ENCODE assay signal across 8 cellular contexts in genomic region chr20:290081-290831, GRCh38. TPM values are rescaled to one million over a fixed set of nuclear protein-coding genes. Genes with fewer than 3 reads are reported as not detected.
DNase-seq lines count a peak whose midpoint lies in the region; ATAC-seq and TF ChIP-seq lines count a peak whose summit lies in the region.

Gene C20orf96, minus strand, starts transcription at chr20:290750. Its CDS starts 140 bp downstream, at chr20:290610.

- no peaks in the 10 kb centered on the region for H3K27me3 ChIP-seq in PC-9 (ENCODE audit: insufficient read depth, low read depth)
- H3K27me3 ChIP-seq in esophagus muscularis mucosa = no peaks in the 10 kb centered on the region

- POLR2A ChIA-PET in PC-9 (lab: Charles Lee; ENCODE audit: unreplicated experiment) = no interaction called here

- H3K4me1 ChIP-seq in PC-9 (replicated peaks; ENCODE audit: insufficient read depth) (peaks cover 7% of the 10 kb centered on the region), esophagus muscularis mucosa (peaks cover 9 to 23% (median 19%) of the 10 kb centered on the region in 4 donors)

- intact Hi-C loops in PC-9 (cut with micrococcal nuclease; ENCODE audit: unreplicated experiment) = loop anchor here (1.0 kb wide), 2 partner anchors 8 to 34 kb away; no protein-coding TSS in a partner anchor
- intact Hi-C loops in esophagus muscularis mucosa (cut with DNase I) = no loop called here

- H3K9me3 ChIP-seq in PC-9 (ENCODE audit: insufficient read depth, low read depth) (no peaks in the 10 kb centered on the region), esophagus muscularis mucosa (no peaks in the 10 kb centered on the region)

- no peak within 1 kb of the TSS for H3K27ac Mint-ChIP-seq in activated T-cell treated with anti-CD3 and anti-CD28 coated beads, Interleukin-2, amount 50 U/mL, for 24 hours

- peaks cover 4% of the 10 kb centered on the region for H3K36me3 Mint-ChIP-seq in activated T-cell treated with anti-CD3 and anti-CD28 coated beads, Interleukin-2, amount 50 U/mL, for 24 hours (ENCODE audit: low read depth)

- H3K4me1 Mint-ChIP-seq in activated T-cell treated with anti-CD3 and anti-CD28 coated beads, Interleukin-2, amount 50 U/mL, for 24 hours (ENCODE audit: low read depth) = peaks cover 13% of the 10 kb centered on the region

- peak; percentile 87 for ATAC-seq in GM21529 (IDR thresholded peaks at IDR 0.05; ENCODE audit: unreplicated experiment)

- TF ChIP-seq CTCF in PC-9 (conservative IDR thresholded peaks at IDR 0.05) (peak; percentile 58; the same call in 1 of the 2 replicates), esophagus muscularis mucosa (IDR thresholded peaks at IDR 0.05) (peak; percentile 24 to 62 (median 26))

- H3K36me3 ChIP-seq in PC-9 (ENCODE audit: low read depth) = no peaks in the 10 kb centered on the region
- H3K36me3 ChIP-seq in esophagus muscularis mucosa = no peaks in the 10 kb centered on the region

- no peak for TF ChIP-seq POLR2A in esophagus muscularis mucosa (IDR thresholded peaks at IDR 0.05; ENCODE audit: low read depth)

- no peaks in the 10 kb centered on the region for H3K79me2 ChIP-seq in PC-9 (ENCODE audit: low read depth)

- BruUV-seq in PC-9 (replicated peaks; lab: Mats Ljungman, UMichigan) = TSS peak; percentile 57

- peak within 1 kb of the TSS; percentile 91 for H3K4me2 ChIP-seq in PC-9

- H3K27ac ChIP-seq in PC-9 (peak within 1 kb of the TSS; percentile 53), esophagus muscularis mucosa (replicated peaks in 1 of 4) (peak within 1 kb of the TSS; percentile 74 to 84 (median 79))

- 2% methylated on average over 43 of the region's 43 CpGs for WGBS in esophagus muscularis mucosa

- H3K9me3 Mint-ChIP-seq in activated T-cell treated with anti-CD3 and anti-CD28 coated beads, Interleukin-2, amount 50 U/mL, for 24 hours = no peaks in the 10 kb centered on the region

- no peaks in the 10 kb centered on the region for H3K9me2 ChIP-seq in PC-9 (ENCODE audit: insufficient read depth)

- peaks cover 2% of the 10 kb centered on the region; the same call in 1 of the 2 replicates for H3F3A ChIP-seq in PC-9 (ENCODE audit: insufficient read depth, low read depth)

- peak within 1 kb of the TSS; percentile 96 for H3K4me3 ChIP-seq in Jurkat, Clone E6-1 (ENCODE audit: low read length)
- H3K4me3 ChIP-seq in PC-9 (peak within 1 kb of the TSS; percentile 96), esophagus muscularis mucosa (peak within 1 kb of the TSS; percentile 63 to 67 (median 65))

- H2AFZ ChIP-seq in PC-9 = peak within 1 kb of the TSS; percentile 98

- no peaks in the 10 kb centered on the region for H4K20me1 ChIP-seq in PC-9 (ENCODE audit: insufficient read depth)

- no peaks in the 10 kb centered on the region for H3K27me3 Mint-ChIP-seq in activated T-cell treated with anti-CD3 and anti-CD28 coated beads, Interleukin-2, amount 50 U/mL, for 24 hours

- DNase-seq in DMS153 treated with DMSO at 0.1 percent for 48 hours (lab: John Stamatoyannopoulos, UW; ENCODE audit: unreplicated experiment) (peak; percentile 92), PC-9 (peak; percentile 90 to 93), esophagus muscularis mucosa (ENCODE audit: extremely low spot score) (peak; percentile 97), myocyte (ENCODE audit: low read depth) (peak; percentile 97)
- peak; percentile 90 for DNase-seq in Jurkat, Clone E6-1 (ENCODE audit: low read depth, low spot score)
- DNase-seq in activated T-cell treated with anti-CD3 and anti-CD28 coated beads, Interleukin-2, amount 50 U/mL, for 24 hours = peak; percentile 88
- peak; percentile 72 to 80 for DNase-seq in stimulated activated CD8-positive, alpha-beta memory T cell treated with anti-CD3 and anti-CD28 coated beads, Interleukin-7, amount 100 ng/mL, for 4 hours (ENCODE audit: low read depth in 2 of 2)

- TF ChIP-seq EP300 in esophagus muscularis mucosa (IDR thresholded peaks at IDR 0.05) = no peak

- H3K4me3 Mint-ChIP-seq in activated T-cell treated with anti-CD3 and anti-CD28 coated beads, Interleukin-2, amount 50 U/mL, for 24 hours = no peak within 1 kb of the TSS

- CTCF ChIA-PET in PC-9 (lab: Charles Lee) = no interaction called here

RNA-seq across cellular contexts. Expression of gene C20orf96, which starts in this region (rescaled TPM):
- 26.2 TPM for polyA plus RNA-seq in Jurkat, Clone E6-1 (2012; ENCODE audit: insufficient read depth, insufficient read length)
- total RNA-seq in PC-9 (2021) = 20.7 and 25.7 TPM in 2 replicates
- total RNA-seq in esophagus muscularis mucosa = 1 to 10 TPM; 1.7 to 2.6 (median 2.3) TPM
- total RNA-seq in myocyte = 2.5 and 3.3 TPM in 2 replicates
- polyA plus RNA-seq in myocyte (2012) = 11.1 TPM

Comparison
In these comparisons a context has a peak if more than half of its experiments do, and no peak if none do; other contexts are left out.
1. Peak in every context shown above with its lines: DNase-seq, ATAC-seq, H3K4me3 ChIP-seq and H3K27ac ChIP-seq.